8 cellular contexts compared by ENCODE assay signal in genomic region chr1:165630629-165631402, GRCh38. TPM values are rescaled to one million over a fixed set of nuclear protein-coding genes. Genes with fewer than 3 reads are reported as not detected.
DNase-seq lines count a peak whose midpoint lies in the region; ATAC-seq and TF ChIP-seq lines count a peak whose summit lies in the region.

Gene MGST3, plus strand, starts transcription at chr1:165631234. Its CDS starts 18,614 bp downstream, at chr1:165649848.

- peak; percentile 98 for DNase-seq in DMS79 treated with DMSO at 0.1 percent for 48 hours (lab: John Stamatoyannopoulos, UW)
- peak; percentile 94 for DNase-seq in Panc1 (ENCODE audit: low read depth, low spot score)
- DNase-seq in activated T-cell treated with anti-CD3 and anti-CD28 coated beads, Interleukin-2, amount 50 U/mL, for 4 hours, result peak; percentile 94
- peak; percentile 97 for DNase-seq in stimulated activated CD8-positive, alpha-beta memory T cell treated with anti-CD3 and anti-CD28 coated beads, Interleukin-4, amount 100 ng/mL, for 48 hours

- H3K4me3 ChIP-seq in KMS-11 (IDR thresholded peaks at IDR 0.05; ENCODE audit: insufficient read depth, low read depth, low read length), result peak within 1 kb of the TSS; percentile 84
- H3K4me3 ChIP-seq in Panc1 (ENCODE audit: low read depth in 2 of 2, low read length in 2 of 2), result peak within 1 kb of the TSS; percentile 98
- peak within 1 kb of the TSS; percentile 64 to 87 for H3K4me3 ChIP-seq in esophagus (ENCODE audit: low read depth in 1 of 2, low read length in 2 of 2)
- peak within 1 kb of the TSS; percentile 94 to 96 for H3K4me3 ChIP-seq in mucosa of rectum (ENCODE audit: low read length in 2 of 2)

- intact Hi-C loops in Panc1 (cut with micrococcal nuclease; ENCODE audit: unreplicated experiment), result no loop called here

- H3K4me1 Mint-ChIP-seq in activated T-cell treated with anti-CD3 and anti-CD28 coated beads, Interleukin-2, amount 50 U/mL, for 4 hours (ENCODE audit: low read depth), result peaks cover 19% of the 10 kb centered on the region

- BruUV-seq in Panc1 (replicated peaks; lab: Mats Ljungman, UMichigan), result no TSS peak

- H2AFZ ChIP-seq in KMS-11 (ENCODE audit: low read depth), result peak within 1 kb of the TSS; percentile 96

- H3K4me2 ChIP-seq in KMS-11, result peak within 1 kb of the TSS; percentile 87

- H3K27ac ChIP-seq in KMS-11 (peak within 1 kb of the TSS; percentile 89), Panc1 (ENCODE audit: low read length) (peak within 1 kb of the TSS; percentile 94), esophagus (ENCODE audit: low read depth in 2 of 2, low read length in 1 of 2) (peak within 1 kb of the TSS; percentile 85 to 96), mucosa of rectum (ENCODE audit: low read depth in 2 of 2, low read length in 2 of 2) (peak within 1 kb of the TSS; percentile 89 to 95)

- H3K9ac ChIP-seq in KMS-11, result peak within 1 kb of the TSS; percentile 90
- H3K9ac ChIP-seq in mucosa of rectum (ENCODE audit: low read depth in 1 of 2, low read length in 2 of 2), result peak within 1 kb of the TSS; percentile 95

- ATAC-seq in GM21786 (IDR thresholded peaks at IDR 0.05; ENCODE audit: unreplicated experiment) (peak; percentile 80), Panc1 (peak; percentile 96)
- peak; percentile 93 to 94 for ATAC-seq in activated T-cell treated with anti-CD3 and anti-CD28 coated beads, Interleukin-2, amount 50 U/mL, for 4 hours

- H3K36me3 ChIP-seq in KMS-11 (ENCODE audit: insufficient read depth), result no peaks in the 10 kb centered on the region
- H3K36me3 ChIP-seq in Panc1 (ENCODE audit: control insufficient read depth, insufficient read depth, low read length), result peaks cover 3% of the 10 kb centered on the region; the same call in 1 of the 2 replicates
- H3K36me3 ChIP-seq in esophagus (ENCODE audit: control insufficient read depth in 2 of 2, insufficient read depth in 2 of 2, low read length in 1 of 2), result no peaks in the 10 kb centered on the region
- H3K36me3 ChIP-seq in mucosa of rectum (ENCODE audit: control insufficient read depth in 2 of 2, insufficient read depth in 2 of 2, low read length in 2 of 2), result no peaks in the 10 kb centered on the region

- no peaks in the 10 kb centered on the region for H4K20me1 ChIP-seq in KMS-11 (ENCODE audit: insufficient read depth)

- in situ Hi-C loops in Panc1 (cut with HindIII; ENCODE audit: low pct_unique_long_range_greater_than_20kb, low sequenced_read_pairs), result no loop called here

- WGBS in esophagus, 2 donors, result 0% methylated on average over 52 to 58 of the region's 58 CpGs

- no peaks in the 10 kb centered on the region for H3K79me2 ChIP-seq in KMS-11 (ENCODE audit: insufficient read depth, low read depth)

- peaks cover 24% of the 10 kb centered on the region for H3K4me1 ChIP-seq in KMS-11 (ENCODE audit: low read depth, poor library complexity, severe bottlenecking)
- peaks cover 22% of the 10 kb centered on the region for H3K4me1 ChIP-seq in Panc1 (ENCODE audit: control insufficient read depth, insufficient read depth, low read length)
- no peaks in the 10 kb centered on the region for H3K4me1 ChIP-seq in esophagus (ENCODE audit: control insufficient read depth in 2 of 2, insufficient read depth in 2 of 2, low read length in 1 of 2)
- H3K4me1 ChIP-seq in mucosa of rectum (ENCODE audit: control insufficient read depth in 2 of 2, insufficient read depth in 2 of 2, low read length in 2 of 2), result peaks cover 22 to 33% of the 10 kb centered on the region in 2 donors

- TF ChIP-seq CTCF in KMS-11 (conservative IDR thresholded peaks at IDR 0.05; ENCODE audit: low read depth, low read length) (no peak), Panc1 (IDR thresholded peaks at IDR 0.05) (no peak)

- H3K9me3 Mint-ChIP-seq in activated T-cell treated with anti-CD3 and anti-CD28 coated beads, Interleukin-2, amount 50 U/mL, for 4 hours, result no peaks in the 10 kb centered on the region

- H3K27me3 ChIP-seq in KMS-11 (ENCODE audit: insufficient read depth, low read depth), result no peaks in the 10 kb centered on the region
- 0 out of 2 replicates have a peak, but pooled peaks cover 3% of the 10 kb centered on the region for H3K27me3 ChIP-seq in Panc1 (ENCODE audit: control insufficient read depth, insufficient read depth, low read length)
- H3K27me3 ChIP-seq in esophagus (ENCODE audit: control insufficient read depth in 1 of 2, insufficient read depth in 2 of 2, low read length in 2 of 2), result no peaks in the 10 kb centered on the region
- H3K27me3 ChIP-seq in mucosa of rectum (ENCODE audit: control insufficient read depth in 2 of 2, insufficient read depth in 2 of 2, low read length in 2 of 2), result no peaks in the 10 kb centered on the region

- H3K4me3 Mint-ChIP-seq in activated T-cell treated with anti-CD3 and anti-CD28 coated beads, Interleukin-2, amount 50 U/mL, for 4 hours, result no peak within 1 kb of the TSS

- H3K27me3 Mint-ChIP-seq in activated T-cell treated with anti-CD3 and anti-CD28 coated beads, Interleukin-2, amount 50 U/mL, for 4 hours (ENCODE audit: low read depth), result no peaks in the 10 kb centered on the region

- CTCF ChIA-PET in Panc1 (lab: Charles Lee), result no interaction called here

- POLR2A ChIA-PET in Panc1 (lab: Charles Lee), result no interaction called here

- no peaks in the 10 kb centered on the region for H3K36me3 Mint-ChIP-seq in activated T-cell treated with anti-CD3 and anti-CD28 coated beads, Interleukin-2, amount 50 U/mL, for 4 hours (ENCODE audit: insufficient read depth)

- no peaks in the 10 kb centered on the region for H3K9me3 ChIP-seq in Panc1 (ENCODE audit: control insufficient read depth, insufficient read depth, low read depth, low read length)
- H3K9me3 ChIP-seq in esophagus (ENCODE audit: control insufficient read depth in 2 of 2, insufficient read depth in 1 of 2, low read depth in 1 of 2, low read length in 1 of 2), result no peaks in the 10 kb centered on the region
- no peaks in the 10 kb centered on the region for H3K9me3 ChIP-seq in mucosa of rectum (ENCODE audit: control insufficient read depth in 2 of 2, low read length in 2 of 2)

RNA-seq across cellular contexts. Expression of gene MGST3, which starts in this region (rescaled TPM):
- total RNA-seq in Panc1 (2021; ENCODE audit: unreplicated experiment), result 103 TPM
- polyA plus RNA-seq in Panc1 (2012; ENCODE audit: insufficient read length), result 128 TPM
- total RNA-seq in activated T-cell treated with anti-CD3 and anti-CD28 coated beads, Interleukin-2, amount 50 U/mL, for 4 hours, result 10 to 100 TPM in 2 of 3 donors, 1 to 10 TPM in 1; 7.3 to 12.8 (median 11.5) TPM
- polyA plus RNA-seq in esophagus, result 100 to 1,000 TPM; 100 to 148 TPM

Comparison
In these comparisons a context has a peak if more than half of its experiments do, and no peak if none do; other contexts are left out.
1. Peak in every context shown above with its lines: DNase-seq, ATAC-seq, H3K4me3 ChIP-seq and H3K27ac ChIP-seq.